39 cellular contexts compared by ENCODE assay signal in the genomic region with DNA sequence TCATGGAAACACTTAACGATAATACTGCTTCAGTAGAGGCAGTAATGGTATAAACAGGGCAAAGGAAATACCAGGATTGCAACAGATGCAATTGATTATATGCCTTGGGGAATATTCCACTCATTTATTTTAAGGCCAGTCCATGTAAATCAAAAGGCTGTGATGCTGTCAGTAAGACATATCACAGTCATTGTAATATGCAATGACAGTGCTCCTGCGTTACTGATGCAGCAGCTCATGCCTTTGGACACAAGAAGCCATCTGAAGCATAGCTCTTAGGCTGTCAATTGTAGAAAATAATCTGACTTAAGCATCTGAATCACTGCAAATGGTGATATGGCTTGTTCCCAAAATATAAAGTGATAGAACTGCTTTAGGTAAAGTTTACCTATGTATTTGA.
"Had no signal": no experiment of that assay in that cellular context is flagged by ENCODE, and none has a peak within 500 bp of the region (broad histone marks: within the 10 kb centered on the region; RNA-seq: fewer than 3 reads in every experiment).

No MANE protein-coding gene starts in this region.

- H3K4me3 ChIP-seq: adrenal gland, ascending aorta, body of pancreas, breast epithelium, cardiac muscle cell had no signal

- H3K27me3 Mint-ChIP-seq: activated naive CD4-positive, alpha-beta T cell treated with anti-CD3 and anti-CD28 coated beads, Interleukin-2, amount 10 ng/mL, durations not matched to agents 7 days and 5 days; activated naive CD4-positive, alpha-beta T cell treated with anti-CD3 and anti-CD28 coated beads, Interleukin-2, amount 50 U/mL, for 24 hours; activated naive CD8-positive, alpha-beta T cell treated with anti-CD3 and anti-CD28 coated beads for 36 hours; activated naive CD8-positive, alpha-beta T cell treated with anti-CD3 and anti-CD28 coated beads, Interleukin-2, amount 10 ng/mL, durations not matched to agents 7 days and 5 days; activated naive CD8-positive, alpha-beta T cell treated with anti-CD3 and anti-CD28 coated beads, Interleukin-2, amount 50 U/mL, for 24 hours; activated T-cell treated with anti-CD3 and anti-CD28 coated beads, Interleukin-2, amount 50 U/mL, for 24 hours; activated T-helper 17 cell treated with anti-CD3 and anti-CD28 coated beads, Interleukin-2, amount 50 U/mL, for 72 hours; brain; central memory CD8-positive, alpha-beta T cell had no signal

- H3K9me3 ChIP-seq: ascending aorta, body of pancreas, breast epithelium had no signal

- H3K27me3 ChIP-seq: adrenal gland, ascending aorta, body of pancreas, brain microvascular endothelial cell, breast epithelium, cardiac muscle cell had no signal

- H3K9me3 Mint-ChIP-seq: activated naive CD4-positive, alpha-beta T cell treated with anti-CD3 and anti-CD28 coated beads, Interleukin-2, amount 50 U/mL, for 24 hours; activated naive CD4-positive, alpha-beta T cell treated with anti-CD3 and anti-CD28 coated beads, Interleukin-2, amount 50 U/mL, for 72 hours; activated naive CD8-positive, alpha-beta T cell treated with anti-CD3 and anti-CD28 coated beads for 36 hours; activated naive CD8-positive, alpha-beta T cell treated with anti-CD3 and anti-CD28 coated beads, Interleukin-2, amount 10 ng/mL, durations not matched to agents 7 days and 5 days; activated T-cell treated with anti-CD3 and anti-CD28 coated beads, Interleukin-2, amount 50 U/mL, for 4 hours; activated T-helper 17 cell treated with anti-CD3 and anti-CD28 coated beads, Interleukin-2, amount 50 U/mL, for 72 hours; brain; central memory CD8-positive, alpha-beta T cell had no signal

- ATAC-seq: activated naive CD4-positive, alpha-beta T cell treated with anti-CD3 and anti-CD28 coated beads, Interleukin-2, amount 50 U/mL, for 72 hours; activated naive CD8-positive, alpha-beta T cell treated with anti-CD3 and anti-CD28 coated beads, Interleukin-2, amount 50 U/mL, for 24 hours; activated T-cell treated with anti-CD3 and anti-CD28 coated beads, Interleukin-2, amount 50 U/mL, for 4 hours; activated T-cell treated with anti-CD3 and anti-CD28 coated beads, Interleukin-2, amount 50 U/mL, for 72 hours; activated T-helper 17 cell treated with anti-CD3 and anti-CD28 coated beads, Interleukin-2, amount 50 U/mL, for 72 hours; body of pancreas had no signal

- H3K4me1 Mint-ChIP-seq: activated naive CD4-positive, alpha-beta T cell treated with anti-CD3 and anti-CD28 coated beads, Interleukin-2, amount 10 ng/mL, durations not matched to agents 7 days and 5 days; activated naive CD4-positive, alpha-beta T cell treated with anti-CD3 and anti-CD28 coated beads, Interleukin-2, amount 50 U/mL, for 24 hours; activated naive CD8-positive, alpha-beta T cell treated with anti-CD3 and anti-CD28 coated beads for 36 hours; activated naive CD8-positive, alpha-beta T cell treated with anti-CD3 and anti-CD28 coated beads, Interleukin-2, amount 10 ng/mL, durations not matched to agents 7 days and 5 days; activated naive CD8-positive, alpha-beta T cell treated with anti-CD3 and anti-CD28 coated beads, Interleukin-2, amount 50 U/mL, for 24 hours; activated T-helper 17 cell treated with anti-CD3 and anti-CD28 coated beads, Interleukin-2, amount 50 U/mL, for 72 hours; central memory CD8-positive, alpha-beta T cell had no signal

- H3K36me3 Mint-ChIP-seq: activated naive CD4-positive, alpha-beta T cell treated with anti-CD3 and anti-CD28 coated beads, Interleukin-2, amount 10 ng/mL, durations not matched to agents 7 days and 5 days; activated naive CD4-positive, alpha-beta T cell treated with anti-CD3 and anti-CD28 coated beads, Interleukin-2, amount 50 U/mL, for 24 hours; activated naive CD4-positive, alpha-beta T cell treated with anti-CD3 and anti-CD28 coated beads, Interleukin-2, amount 50 U/mL, for 72 hours; activated naive CD8-positive, alpha-beta T cell; activated naive CD8-positive, alpha-beta T cell treated with anti-CD3 and anti-CD28 coated beads for 36 hours; activated naive CD8-positive, alpha-beta T cell treated with anti-CD3 and anti-CD28 coated beads, Interleukin-2, amount 10 ng/mL, durations not matched to agents 7 days and 5 days; brain had no signal

- H3K27ac Mint-ChIP-seq: activated naive CD4-positive, alpha-beta T cell treated with anti-CD3 and anti-CD28 coated beads for 36 hours; activated naive CD4-positive, alpha-beta T cell treated with anti-CD3 and anti-CD28 coated beads, Interleukin-2, amount 10 ng/mL, durations not matched to agents 7 days and 5 days; activated naive CD4-positive, alpha-beta T cell treated with anti-CD3 and anti-CD28 coated beads, Interleukin-2, amount 50 U/mL, for 24 hours; activated naive CD4-positive, alpha-beta T cell treated with anti-CD3 and anti-CD28 coated beads, Interleukin-2, amount 50 U/mL, for 72 hours; activated naive CD8-positive, alpha-beta T cell; activated naive CD8-positive, alpha-beta T cell treated with anti-CD3 and anti-CD28 coated beads for 36 hours; activated naive CD8-positive, alpha-beta T cell treated with anti-CD3 and anti-CD28 coated beads, Interleukin-2, amount 10 ng/mL, durations not matched to agents 7 days and 5 days; activated naive CD8-positive, alpha-beta T cell treated with anti-CD3 and anti-CD28 coated beads, Interleukin-2, amount 50 U/mL, for 24 hours; activated T-cell treated with anti-CD3 and anti-CD28 coated beads, Interleukin-2, amount 50 U/mL, for 24 hours; activated T-cell treated with anti-CD3 and anti-CD28 coated beads, Interleukin-2, amount 50 U/mL, for 72 hours; activated T-helper 1 cell treated with anti-CD3 and anti-CD28 coated beads, Interleukin-12 subunit alpha, Interleukin-12 subunit beta, Interleukin-2, Interleukin-4 antibody, amounts not matched to agents 30 ng/mL and 10 ng/mL and 1 ng/mL, durations not matched to agents 14 hours and 24 hours and 36 hours; activated T-helper 17 cell treated with anti-CD3 and anti-CD28 coated beads, Interleukin-2, amount 50 U/mL, for 72 hours; activated T-helper 2 cell treated with anti-CD3 and anti-CD28 coated beads, Interferon-gamma antibody, Interleukin-2, Interleukin-4, amounts not matched to agents 10 μg/mL and 5 μg/mL and 100 μg/mL, durations not matched to agents 14 hours and 24 hours and 36 hours; brain had no signal

- H3K27ac ChIP-seq: adrenal gland, ascending aorta, body of pancreas, brain microvascular endothelial cell, breast epithelium, cardiac muscle cell had no signal

- H3K36me3 ChIP-seq: adrenal gland, ascending aorta, brain microvascular endothelial cell, breast epithelium, cardiac muscle cell had no signal

- H3K4me3 Mint-ChIP-seq: activated naive CD4-positive, alpha-beta T cell treated with anti-CD3 and anti-CD28 coated beads for 36 hours; activated naive CD4-positive, alpha-beta T cell treated with anti-CD3 and anti-CD28 coated beads, Interleukin-2, amount 10 ng/mL, durations not matched to agents 7 days and 5 days; activated naive CD4-positive, alpha-beta T cell treated with anti-CD3 and anti-CD28 coated beads, Interleukin-2, amount 50 U/mL, for 24 hours; activated naive CD8-positive, alpha-beta T cell; activated naive CD8-positive, alpha-beta T cell treated with anti-CD3 and anti-CD28 coated beads for 36 hours; activated naive CD8-positive, alpha-beta T cell treated with anti-CD3 and anti-CD28 coated beads, Interleukin-2, amount 10 ng/mL, durations not matched to agents 7 days and 5 days; activated naive CD8-positive, alpha-beta T cell treated with anti-CD3 and anti-CD28 coated beads, Interleukin-2, amount 50 U/mL, for 24 hours; activated T-cell treated with anti-CD3 and anti-CD28 coated beads, Interleukin-2, amount 50 U/mL, for 24 hours; activated T-cell treated with anti-CD3 and anti-CD28 coated beads, Interleukin-2, amount 50 U/mL, for 4 hours; activated T-cell treated with anti-CD3 and anti-CD28 coated beads, Interleukin-2, amount 50 U/mL, for 72 hours; activated T-helper 1 cell treated with anti-CD3 and anti-CD28 coated beads, Interleukin-12 subunit alpha, Interleukin-12 subunit beta, Interleukin-2, Interleukin-4 antibody, amounts not matched to agents 30 ng/mL and 10 ng/mL and 1 ng/mL, durations not matched to agents 14 hours and 24 hours and 36 hours; activated T-helper 17 cell treated with anti-CD3 and anti-CD28 coated beads, Interleukin-2, amount 50 U/mL, for 72 hours; brain; central memory CD8-positive, alpha-beta T cell had no signal

- DNase-seq: activated effector memory CD4-positive, alpha-beta T cell treated with anti-CD3 and anti-CD28 coated beads, Interleukin-2, amount 50 U/mL, for 16 hours; activated effector memory CD4-positive, alpha-beta T cell treated with Interleukin-2 at 50 U/mL for 16 hours; activated gamma-delta T cell; activated gamma-delta T cell treated with Interleukin-2 at 50 U/mL for 16 hours; activated naive CD4-positive, alpha-beta T cell; activated naive CD4-positive, alpha-beta T cell treated with anti-CD3 and anti-CD28 coated beads for 36 hours; activated naive CD4-positive, alpha-beta T cell treated with anti-CD3 and anti-CD28 coated beads, Interleukin-2, amount 10 ng/mL, durations not matched to agents 7 days and 5 days; activated naive CD4-positive, alpha-beta T cell treated with anti-CD3 and anti-CD28 coated beads, Interleukin-2, amount 50 U/mL, for 16 hours; activated naive CD4-positive, alpha-beta T cell treated with Interleukin-2 at 50 U/mL for 16 hours; activated naive CD8-positive, alpha-beta T cell treated with anti-CD3 and anti-CD28 coated beads for 36 hours; activated naive CD8-positive, alpha-beta T cell treated with anti-CD3 and anti-CD28 coated beads, Interleukin-2, amount 10 ng/mL, durations not matched to agents 7 days and 5 days; activated naive CD8-positive, alpha-beta T cell treated with anti-CD3 and anti-CD28 coated beads, Interleukin-2, amount 50 U/mL, for 24 hours; activated T-cell treated with anti-CD3 and anti-CD28 coated beads for 4 hours; activated T-cell treated with anti-CD3 and anti-CD28 coated beads, Interleukin-2, amount 50 U/mL, for 1 hour; activated T-cell treated with anti-CD3 and anti-CD28 coated beads, Interleukin-2, amount 50 U/mL, for 24 hours; activated T-cell treated with anti-CD3 and anti-CD28 coated beads, Interleukin-2, amount 50 U/mL, for 4 hours; activated T-cell treated with anti-CD3 and anti-CD28 coated beads, Interleukin-2, amount 50 U/mL, for 48 hours; activated T-cell treated with anti-CD3 and anti-CD28 coated beads, Interleukin-2, amount 50 U/mL, for 72 hours; adrenal gland; amniotic stem cell; amygdala; anterior cingulate cortex; aorta; body of pancreas; brain microvascular endothelial cell; caudate nucleus; central memory CD4-positive, alpha-beta T cell; cerebellar nuclear complex had no signal

- H3K4me1 ChIP-seq: adrenal gland, ascending aorta, body of pancreas, breast epithelium had no signal
